33 cellular contexts compared by ENCODE assay signal in the genomic region with DNA sequence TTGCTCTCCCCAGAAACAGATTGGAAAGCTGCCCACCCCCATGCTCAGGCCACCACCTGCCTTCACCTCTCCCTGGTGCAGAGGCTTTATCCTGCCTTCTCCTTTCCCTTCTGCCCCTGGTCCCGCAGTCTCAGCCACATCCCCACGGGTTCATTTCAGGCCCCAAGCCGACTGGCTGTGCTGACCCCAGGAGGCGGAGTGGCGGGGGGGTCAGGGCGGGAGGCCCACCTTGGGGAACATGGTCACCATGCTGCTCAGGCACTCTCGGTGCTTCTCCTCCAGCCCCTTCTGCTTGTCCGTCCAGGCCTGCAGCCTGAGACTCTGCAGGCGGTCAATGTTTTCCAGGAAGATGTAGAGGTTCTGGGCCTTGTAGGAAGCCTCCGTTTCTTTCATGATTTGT. TPM values are rescaled to one million over a fixed set of nuclear protein-coding genes. Genes with fewer than 3 reads are reported as not detected.
"Had no signal": no experiment of that assay in that cellular context is flagged by ENCODE, and none has a peak within 500 bp of the region (broad histone marks: within the 10 kb centered on the region; RNA-seq: fewer than 3 reads in every experiment).

No MANE protein-coding gene starts in this region.

- H3K27ac ChIP-seq: adrenal gland, breast epithelium, Peyer's patch, RWPE1, SJSA1, VCaP had no signal

- FAIRE-seq: K562, TTC549 had no signal

- H3K27ac Mint-ChIP-seq: activated naive CD4-positive, alpha-beta T cell treated with anti-CD3 and anti-CD28 coated beads, Interleukin-2, amount 10 ng/mL, durations not matched to agents 7 days and 5 days; activated naive CD8-positive, alpha-beta T cell treated with anti-CD3 and anti-CD28 coated beads, Interleukin-2, amount 10 ng/mL, durations not matched to agents 7 days and 5 days; activated T-cell treated with anti-CD3 and anti-CD28 coated beads, Interleukin-2, amount 50 U/mL, for 72 hours; activated T-helper 2 cell treated with anti-CD3 and anti-CD28 coated beads, Interferon-gamma antibody, Interleukin-2, Interleukin-4, amounts not matched to agents 10 μg/mL and 5 μg/mL and 100 μg/mL, durations not matched to agents 14 hours and 24 hours and 36 hours; T-helper 17 cell had no signal

- ATAC-seq: activated CD4-positive, CD25-positive, alpha-beta regulatory T cell treated with anti-CD3 and anti-CD28 coated beads, Interleukin-2, amount 50 U/mL, for 24 hours; activated CD8-positive, alpha-beta T cell treated with anti-CD3 and anti-CD28 coated beads for 36 hours; activated T-cell treated with anti-CD3 and anti-CD28 coated beads, Interleukin-2, amount 50 U/mL, for 72 hours; K562; SK-N-SH treated with all-trans-retinoic acid at 6 μM for 48 hours; T-helper 17 cell had no signal

- H3K4me1 Mint-ChIP-seq: activated naive CD4-positive, alpha-beta T cell treated with anti-CD3 and anti-CD28 coated beads, Interleukin-2, amount 10 ng/mL, durations not matched to agents 7 days and 5 days had no signal

- H3K9me3 Mint-ChIP-seq: activated CD8-positive, alpha-beta T cell treated with anti-CD3 and anti-CD28 coated beads for 36 hours; activated naive CD4-positive, alpha-beta T cell treated with anti-CD3 and anti-CD28 coated beads, Interleukin-2, amount 10 ng/mL, durations not matched to agents 7 days and 5 days; activated naive CD8-positive, alpha-beta T cell treated with anti-CD3 and anti-CD28 coated beads, Interleukin-2, amount 10 ng/mL, durations not matched to agents 7 days and 5 days; activated T-cell treated with anti-CD3 and anti-CD28 coated beads, Interleukin-2, amount 50 U/mL, for 72 hours; activated T-helper 2 cell treated with anti-CD3 and anti-CD28 coated beads, Interferon-gamma antibody, Interleukin-2, Interleukin-4, amounts not matched to agents 10 μg/mL and 5 μg/mL and 100 μg/mL, durations not matched to agents 14 hours and 24 hours and 36 hours had no signal

- H3K4me1 ChIP-seq: adrenal gland, breast epithelium, Peyer's patch, SJSA1 had no signal

- H3K4me3 ChIP-seq: adrenal gland, breast epithelium, K562, Peyer's patch, SJSA1 had no signal

- H3K36me3 ChIP-seq: adrenal gland, breast epithelium, Peyer's patch, SJSA1 had no signal

- H3K9me3 ChIP-seq: adrenal gland, breast epithelium, Peyer's patch, SJSA1 had no signal

- H3K4me3 Mint-ChIP-seq: activated CD8-positive, alpha-beta T cell treated with anti-CD3 and anti-CD28 coated beads for 36 hours; activated naive CD4-positive, alpha-beta T cell treated with anti-CD3 and anti-CD28 coated beads, Interleukin-2, amount 10 ng/mL, durations not matched to agents 7 days and 5 days; activated naive CD8-positive, alpha-beta T cell treated with anti-CD3 and anti-CD28 coated beads, Interleukin-2, amount 10 ng/mL, durations not matched to agents 7 days and 5 days; activated T-cell treated with anti-CD3 and anti-CD28 coated beads, Interleukin-2, amount 50 U/mL, for 72 hours; T-helper 17 cell had no signal

- H3K27me3 ChIP-seq: adrenal gland, breast epithelium, Peyer's patch, SJSA1 had no signal

- H3K27me3 Mint-ChIP-seq: activated CD8-positive, alpha-beta T cell treated with anti-CD3 and anti-CD28 coated beads for 36 hours; activated naive CD4-positive, alpha-beta T cell treated with anti-CD3 and anti-CD28 coated beads, Interleukin-2, amount 10 ng/mL, durations not matched to agents 7 days and 5 days; activated naive CD8-positive, alpha-beta T cell treated with anti-CD3 and anti-CD28 coated beads, Interleukin-2, amount 10 ng/mL, durations not matched to agents 7 days and 5 days; T-helper 17 cell had no signal

- DNase-seq: activated CD4-positive, alpha-beta T cell treated with anti-CD3 and anti-CD28 coated beads for 4 hours; activated CD8-positive, alpha-beta memory T cell treated with anti-CD3 and anti-CD28 coated beads, Interleukin-2, amount 50 U/mL, for 4 hours; activated CD8-positive, alpha-beta T cell treated with anti-CD3 and anti-CD28 coated beads for 36 hours; activated gamma-delta T cell treated with Interleukin-2 at 50 U/mL for 16 hours; activated naive CD4-positive, alpha-beta T cell treated with anti-CD3 and anti-CD28 coated beads, Interleukin-2, amount 10 ng/mL, durations not matched to agents 7 days and 5 days; activated naive CD8-positive, alpha-beta T cell treated with anti-CD3 and anti-CD28 coated beads, Interleukin-2, amount 10 ng/mL, durations not matched to agents 7 days and 5 days; activated T-cell treated with anti-CD3 and anti-CD28 coated beads, Interleukin-2, amount 50 U/mL, for 72 hours; adrenal gland; anterior cingulate cortex; caudate nucleus; Karpas-422; MM.1S; NCI-H1105; NCI-H1436; NCI-H1694 treated with DMSO at 0.1 percent for 48 hours; NCI-H2029 treated with DMSO at 0.1 percent for 48 hours; NCI-H510A treated with DMSO at 0.1 percent for 48 hours; NCI-H69; NK-92 treated with Interleukin-12 subunit alpha and Interleukin-12 subunit beta, amount 100 ng/mL, for 24 hours; Peyer's patch; SHP77; SW 1271; T-helper 17 cell; T-helper 9 cell had no signal

- H3K36me3 Mint-ChIP-seq: activated naive CD4-positive, alpha-beta T cell treated with anti-CD3 and anti-CD28 coated beads, Interleukin-2, amount 10 ng/mL, durations not matched to agents 7 days and 5 days had no signal

RNA-seq across cellular contexts. Expression of gene FAM186B, which starts 6.9 kb away (rescaled TPM):
- total RNA-seq: activated CD8-positive, alpha-beta T cell treated with anti-CD3 and anti-CD28 coated beads for 36 hours had no signal
